Comparison of ENCODE assay signal across 8 cellular contexts in the genomic region with DNA sequence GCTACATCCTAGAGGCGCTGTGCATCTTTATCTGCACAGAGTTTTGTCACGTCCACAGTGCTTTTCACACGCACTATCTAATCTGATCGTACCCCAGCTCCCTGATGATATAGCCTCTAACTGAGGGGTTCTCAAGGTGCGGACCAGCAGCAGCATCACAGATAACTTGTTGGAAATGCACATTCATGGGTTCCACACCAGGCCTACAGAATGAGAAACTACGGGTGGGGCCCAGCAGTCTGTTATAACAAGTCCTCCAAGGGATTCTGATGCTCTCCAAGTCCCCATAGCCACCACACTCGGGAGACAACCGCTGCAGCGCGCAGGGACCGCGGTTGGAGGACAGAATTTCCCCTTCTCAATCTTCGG. TPM values are rescaled to one million over a fixed set of nuclear protein-coding genes. Genes with fewer than 3 reads are reported as not detected.
A peak's percentile ranks its signal among the peaks of the same experiment; 100 is the strongest.
DNase-seq lines count a peak whose midpoint lies in the region; ATAC-seq lines count a peak whose summit lies in the region.

No MANE protein-coding gene starts in this region.

- ATAC-seq in activated naive CD8-positive, alpha-beta T cell treated with anti-CD3 and anti-CD28 coated beads, Interleukin-2, amount 10 ng/mL, durations not matched to agents 7 days and 5 days (ENCODE audit: low read depth), result no peak

- H3K9me3 Mint-ChIP-seq in T-helper 1 cell treated with Interleukin-12 subunit alpha and Interleukin-12 subunit beta and Interleukin-4 antibody, amounts not matched to agents 30 μg/mL and 1 μg/mL, for 36 hours, result no peaks in the 10 kb centered on the region
- no peaks in the 10 kb centered on the region for H3K9me3 Mint-ChIP-seq in activated naive CD8-positive, alpha-beta T cell treated with anti-CD3 and anti-CD28 coated beads, Interleukin-2, amount 10 ng/mL, durations not matched to agents 7 days and 5 days

- H3K27me3 Mint-ChIP-seq in T-helper 1 cell treated with Interleukin-12 subunit alpha and Interleukin-12 subunit beta and Interleukin-4 antibody, amounts not matched to agents 30 μg/mL and 1 μg/mL, for 36 hours (ENCODE audit: low read depth), result no peaks in the 10 kb centered on the region
- H3K27me3 Mint-ChIP-seq in activated naive CD8-positive, alpha-beta T cell treated with anti-CD3 and anti-CD28 coated beads, Interleukin-2, amount 10 ng/mL, durations not matched to agents 7 days and 5 days, result no peaks in the 10 kb centered on the region

- peaks cover 12% of the 10 kb centered on the region for H3K4me1 ChIP-seq in iPS-20b (ENCODE audit: insufficient read depth, low read length)
- H3K4me1 ChIP-seq in subcutaneous abdominal adipose tissue (ENCODE audit: control insufficient read depth in 5 of 5, insufficient read depth in 5 of 5, low read length in 5 of 5), result peaks cover 7 to 46% (median 37%) of the 10 kb centered on the region in 5 donors

- peaks cover 33% of the 10 kb centered on the region for H3K4me1 Mint-ChIP-seq in T-helper 1 cell treated with Interleukin-12 subunit alpha and Interleukin-12 subunit beta and Interleukin-4 antibody, amounts not matched to agents 30 μg/mL and 1 μg/mL, for 36 hours (ENCODE audit: low read depth)
- H3K4me1 Mint-ChIP-seq in activated naive CD8-positive, alpha-beta T cell treated with anti-CD3 and anti-CD28 coated beads, Interleukin-2, amount 10 ng/mL, durations not matched to agents 7 days and 5 days, result peaks cover 35% of the 10 kb centered on the region

- H3K27me3 ChIP-seq in iPS-20b (ENCODE audit: insufficient read depth, low read length) (no peaks in the 10 kb centered on the region), subcutaneous abdominal adipose tissue (ENCODE audit: control insufficient read depth in 5 of 5, insufficient read depth in 4 of 5, low read length in 5 of 5) (no peaks in the 10 kb centered on the region)

- peak overlapping the region; percentile 90 for H3K4me3 Mint-ChIP-seq in T-helper 1 cell treated with Interleukin-12 subunit alpha and Interleukin-12 subunit beta and Interleukin-4 antibody, amounts not matched to agents 30 μg/mL and 1 μg/mL, for 36 hours
- peak overlapping the region; percentile 91 for H3K4me3 Mint-ChIP-seq in activated naive CD8-positive, alpha-beta T cell treated with anti-CD3 and anti-CD28 coated beads, Interleukin-2, amount 10 ng/mL, durations not matched to agents 7 days and 5 days

- H3K27ac Mint-ChIP-seq in T-helper 1 cell treated with Interleukin-12 subunit alpha and Interleukin-12 subunit beta and Interleukin-4 antibody, amounts not matched to agents 30 μg/mL and 1 μg/mL, for 36 hours, result peak overlapping the region; percentile 98
- H3K27ac Mint-ChIP-seq in activated naive CD8-positive, alpha-beta T cell treated with anti-CD3 and anti-CD28 coated beads, Interleukin-2, amount 10 ng/mL, durations not matched to agents 7 days and 5 days, result peak overlapping the region; percentile 96

- H3K4me3 ChIP-seq in iPS-20b (ENCODE audit: low read length), result peak overlapping the region; percentile 65
- peak overlapping the region; percentile 71 to 93 (median 77) for H3K4me3 ChIP-seq in subcutaneous abdominal adipose tissue (ENCODE audit: low read depth in 1 of 5, low read length in 5 of 5)

- DNase-seq in T-helper 1 cell (no peak), NCI-H1417 treated with DMSO at 0.1 percent for 48 hours (lab: John Stamatoyannopoulos, UW) (no peak), ecto neural progenitor cell (ENCODE audit: low spot score) (no peak), AG20443 (ENCODE audit: low spot score) (no peak)
- no peak for DNase-seq in activated naive CD8-positive, alpha-beta T cell treated with anti-CD3 and anti-CD28 coated beads, Interleukin-2, amount 10 ng/mL, durations not matched to agents 7 days and 5 days

- POLR2A ChIA-PET in activated naive CD8-positive, alpha-beta T cell treated with anti-CD3 and anti-CD28 coated beads, Interleukin-2, amount 10 ng/mL, durations not matched to agents 7 days and 5 days (lab: Charles Lee), result interaction anchor here (1.0 to 2.0 kb wide), 5 partner anchors 8 to 99 kb away, joined by 3 to 23 read pairs (median 12); a partner anchor contains a TSS

- no peaks in the 10 kb centered on the region for H3K9me3 ChIP-seq in iPS-20b (ENCODE audit: insufficient read depth, low read depth, low read length)
- no peaks in the 10 kb centered on the region for H3K9me3 ChIP-seq in subcutaneous abdominal adipose tissue (ENCODE audit: control insufficient read depth in 5 of 5, low read length in 5 of 5)

- peak overlapping the region; percentile 64; the same call in 1 of the 2 replicates for H3K9ac ChIP-seq in iPS-20b (ENCODE audit: low read depth, low read length)
- H3K9ac ChIP-seq in subcutaneous abdominal adipose tissue (ENCODE audit: low read length in 5 of 5), result peak overlapping the region; percentile 66 to 99 (median 79)

- H3K27ac ChIP-seq in iPS-20b (ENCODE audit: low read length) (no peak overlapping the region), subcutaneous abdominal adipose tissue (ENCODE audit: low read depth, low read length) (peak overlapping the region; percentile 98)

- H3K36me3 Mint-ChIP-seq in T-helper 1 cell treated with Interleukin-12 subunit alpha and Interleukin-12 subunit beta and Interleukin-4 antibody, amounts not matched to agents 30 μg/mL and 1 μg/mL, for 36 hours (ENCODE audit: low read depth), result peaks cover 28% of the 10 kb centered on the region
- H3K36me3 Mint-ChIP-seq in activated naive CD8-positive, alpha-beta T cell treated with anti-CD3 and anti-CD28 coated beads, Interleukin-2, amount 10 ng/mL, durations not matched to agents 7 days and 5 days, result peaks cover 15% of the 10 kb centered on the region

- H3K36me3 ChIP-seq in iPS-20b (ENCODE audit: insufficient read depth, low read depth, low read length) (peaks cover 33% of the 10 kb centered on the region), subcutaneous abdominal adipose tissue (ENCODE audit: control insufficient read depth in 5 of 5, insufficient read depth in 5 of 5, low read length in 5 of 5) (peaks cover 18 to 25% (median 24%) of the 10 kb centered on the region in 5 donors)

RNA-seq across cellular contexts. Expression of a gene that starts 0.8 kb away (rescaled TPM):
- total RNA-seq in activated naive CD8-positive, alpha-beta T cell treated with anti-CD3 and anti-CD28 coated beads, Interleukin-2, amount 10 ng/mL, durations not matched to agents 7 days and 5 days, result 100 to 1,000 TPM; 197 to 199 TPM

RNA-seq across cellular contexts. Expression of a gene that starts 53.5 kb away (rescaled TPM):
- total RNA-seq in activated naive CD8-positive, alpha-beta T cell treated with anti-CD3 and anti-CD28 coated beads, Interleukin-2, amount 10 ng/mL, durations not matched to agents 7 days and 5 days, result 100 to 1,000 TPM; 204 to 228 TPM
